ENCODE assay signal across 20 cellular contexts in the genomic region with DNA sequence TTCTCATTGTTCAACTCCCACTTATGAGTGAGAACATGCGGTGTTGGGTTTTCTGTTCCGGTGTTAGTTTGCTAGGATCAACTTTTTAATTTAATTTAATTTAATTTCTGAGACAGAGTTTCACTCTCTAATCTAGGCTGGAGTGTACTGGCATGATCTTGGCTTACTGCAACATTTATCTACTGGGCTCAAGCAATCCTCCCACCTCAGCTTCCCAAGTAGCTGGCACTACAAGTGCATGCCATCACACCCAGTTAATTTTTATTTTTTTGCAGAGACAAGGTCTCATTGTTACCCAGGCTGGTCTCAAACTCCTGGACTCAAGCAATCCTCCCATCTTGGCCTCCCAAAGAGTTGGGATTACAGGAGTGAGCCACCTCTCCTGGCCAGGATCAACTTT.
"Had no signal": no experiment of that assay in that cellular context is flagged by ENCODE, and none has a peak within 500 bp of the region (broad histone marks: within the 10 kb centered on the region; RNA-seq: fewer than 3 reads in every experiment).

No MANE protein-coding gene starts in this region.

- H3K27ac Mint-ChIP-seq: activated B cell treated with CpG ODN at 0.5 μM for 24 hours; activated CD4-positive, alpha-beta T cell treated with anti-CD3 and anti-CD28 coated beads, Interleukin-2, amount 10 ng/mL, durations not matched to agents 24 days and 14 days; activated naive CD4-positive, alpha-beta T cell treated with anti-CD3 and anti-CD28 coated beads for 36 hours; activated naive CD8-positive, alpha-beta T cell; activated T-helper 17 cell treated with anti-CD3 and anti-CD28 coated beads, Interleukin-2, amount 50 U/mL, for 72 hours; T-helper 17 cell had no signal

- H3K27me3 ChIP-seq: brain microvascular endothelial cell, cardiac muscle cell, Peyer's patch, SJSA1 had no signal

- H3K27ac ChIP-seq: brain microvascular endothelial cell, cardiac muscle cell, Peyer's patch, SJSA1 had no signal

- ATAC-seq: activated T-helper 17 cell treated with anti-CD3 and anti-CD28 coated beads, Interleukin-2, amount 50 U/mL, for 72 hours; T-helper 17 cell had no signal

- H3K27me3 Mint-ChIP-seq: activated B cell treated with CpG ODN at 0.5 μM for 24 hours; activated T-helper 17 cell treated with anti-CD3 and anti-CD28 coated beads, Interleukin-2, amount 50 U/mL, for 72 hours; T-helper 17 cell had no signal

- H3K36me3 Mint-ChIP-seq: activated naive CD8-positive, alpha-beta T cell had no signal

- H3K36me3 ChIP-seq: brain microvascular endothelial cell, cardiac muscle cell, Peyer's patch, SJSA1 had no signal

- H3K4me3 Mint-ChIP-seq: activated B cell treated with CpG ODN at 0.5 μM for 24 hours; activated CD4-positive, alpha-beta T cell treated with anti-CD3 and anti-CD28 coated beads, Interleukin-2, amount 10 ng/mL, durations not matched to agents 24 days and 14 days; activated naive CD4-positive, alpha-beta T cell treated with anti-CD3 and anti-CD28 coated beads for 36 hours; activated naive CD8-positive, alpha-beta T cell; activated T-helper 17 cell treated with anti-CD3 and anti-CD28 coated beads, Interleukin-2, amount 50 U/mL, for 72 hours; T-helper 17 cell had no signal

- H3K4me1 Mint-ChIP-seq: activated B cell treated with CpG ODN at 0.5 μM for 24 hours; activated CD4-positive, alpha-beta T cell treated with anti-CD3 and anti-CD28 coated beads, Interleukin-2, amount 10 ng/mL, durations not matched to agents 24 days and 14 days; activated T-helper 17 cell treated with anti-CD3 and anti-CD28 coated beads, Interleukin-2, amount 50 U/mL, for 72 hours; T-helper 17 cell had no signal

- H3K4me3 ChIP-seq: cardiac muscle cell, Peyer's patch, SJSA1 had no signal

- H3K9me3 Mint-ChIP-seq: activated B cell treated with CpG ODN at 0.5 μM for 24 hours; activated CD4-positive, alpha-beta T cell treated with anti-CD3 and anti-CD28 coated beads, Interleukin-2, amount 10 ng/mL, durations not matched to agents 24 days and 14 days; activated naive CD4-positive, alpha-beta T cell treated with anti-CD3 and anti-CD28 coated beads for 36 hours; activated T-helper 17 cell treated with anti-CD3 and anti-CD28 coated beads, Interleukin-2, amount 50 U/mL, for 72 hours had no signal

- H3K4me1 ChIP-seq: Peyer's patch, SJSA1 had no signal

- H3K9me3 ChIP-seq: Peyer's patch, SJSA1 had no signal

- DNase-seq: activated B cell treated with CpG ODN at 0.5 μM for 24 hours; activated CD4-positive, alpha-beta T cell treated with anti-CD3 and anti-CD28 coated beads for 1 hour; activated CD4-positive, alpha-beta T cell treated with anti-CD3 and anti-CD28 coated beads, Interleukin-2, amount 10 ng/mL, durations not matched to agents 24 days and 14 days; activated CD4-positive, alpha-beta T cell treated with anti-CD3 and anti-CD28 coated beads, Interleukin-2, amount 50 U/mL, for 48 hours; activated CD8-positive, alpha-beta memory T cell treated with anti-CD3 and anti-CD28 coated beads for 24 hours; activated gamma-delta T cell; activated naive CD4-positive, alpha-beta T cell treated with anti-CD3 and anti-CD28 coated beads for 36 hours; activated T-cell treated with anti-CD3 and anti-CD28 coated beads, Interleukin-2, amount 50 U/mL, for 48 hours; NCI-H1105 treated with DMSO at 0.1 percent for 48 hours; NCI-H1436 treated with DMSO at 0.1 percent for 48 hours; NCI-H187; NCI-H510A treated with DMSO at 0.1 percent for 48 hours; Peyer's patch; T-helper 17 cell; T-helper 9 cell had no signal
